Comparison of ENCODE assay signal across 22 cellular contexts in the genomic region with DNA sequence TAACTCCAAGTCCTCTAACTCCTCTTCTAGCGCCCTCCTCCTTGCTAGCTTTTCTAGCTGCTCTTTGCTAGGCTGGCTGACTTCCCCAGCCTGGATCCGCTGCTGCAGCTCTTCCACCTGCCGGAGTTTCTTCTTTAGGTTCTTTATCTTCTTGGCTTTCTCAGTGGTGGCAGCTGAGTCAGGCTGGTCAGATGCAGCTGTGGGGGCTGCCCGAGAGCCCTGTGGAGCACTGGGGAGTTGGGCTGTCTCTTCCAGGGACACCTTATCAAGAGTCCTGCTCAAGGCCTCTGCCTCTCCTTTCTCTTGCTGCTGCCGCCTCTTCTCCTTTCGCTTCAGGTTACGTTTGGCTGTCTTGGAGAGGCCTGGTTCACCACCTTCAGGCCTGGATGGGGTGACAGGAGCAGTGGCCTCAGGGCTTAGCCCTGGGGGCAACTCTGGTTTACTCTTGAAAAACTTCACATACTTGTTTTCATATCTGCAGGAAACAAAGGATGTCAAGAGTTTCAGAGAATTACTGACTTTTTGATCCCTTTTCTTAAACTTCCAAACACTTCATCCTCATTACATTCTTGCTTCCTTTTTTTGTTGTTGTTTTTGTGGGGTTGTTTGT. TPM values are rescaled to one million over a fixed set of nuclear protein-coding genes. Genes with fewer than 3 reads are reported as not detected.
DNase-seq lines count a peak whose midpoint lies in the region; ATAC-seq and TF ChIP-seq lines count a peak whose summit lies in the region.
"Had no signal": no experiment of that assay in that cellular context is flagged by ENCODE, and none has a peak within 500 bp of the region (broad histone marks: within the 10 kb centered on the region; RNA-seq: fewer than 3 reads in every experiment).

No MANE protein-coding gene starts in this region.

- peaks cover 4% of the 10 kb centered on the region; the same call in 1 of the 2 replicates for H3K36me3 ChIP-seq in SK-N-MC (ENCODE audit: insufficient read depth, low read length)
- no peaks in the 10 kb centered on the region for H3K36me3 ChIP-seq in A673 (ENCODE audit: insufficient read depth, low read length, poor library complexity, severe bottlenecking)
- H3K36me3 ChIP-seq: neural progenitor cell had no signal

- intact Hi-C loops in A673 (cut with micrococcal nuclease; ENCODE audit: unreplicated experiment): no loop called here

- no peaks in the 10 kb centered on the region for H3K27me3 ChIP-seq in A673 (replicated peaks; ENCODE audit: insufficient read depth, low read depth, low read length, poor library complexity)
- H3K27me3 ChIP-seq: neural progenitor cell, vagina had no signal

- H3K36me3 Mint-ChIP-seq in activated naive CD4-positive, alpha-beta T cell treated with anti-CD3 and anti-CD28 coated beads, Interleukin-2, amount 50 U/mL, for 24 hours: peaks cover 4% of the 10 kb centered on the region
- peaks cover 10% of the 10 kb centered on the region for H3K36me3 Mint-ChIP-seq in chondrocyte (ENCODE audit: low read depth)
- H3K36me3 Mint-ChIP-seq in stimulated activated naive B cell treated with anti-CD40 and anti-IgM and Interleukin-4, amounts not matched to agents 10 μg/mL and 1 μg/mL and 100 μg/mL, for 72 hours: peaks cover 26 to 27% of the 10 kb centered on the region in 2 donors

- POLR2A ChIA-PET in A673 (lab: Charles Lee; ENCODE audit: low non-redundant PET): no interaction called here

- H3K4me3 ChIP-seq in SK-N-MC (no peak overlapping the region), A673 (ENCODE audit: low read depth, low read length, poor library complexity, severe bottlenecking) (no peak overlapping the region)
- H3K4me3 ChIP-seq: neural progenitor cell, vagina had no signal

- H3K9me3 ChIP-seq in SK-N-MC (ENCODE audit: low read depth, low read length): no peaks in the 10 kb centered on the region
- no peaks in the 10 kb centered on the region for H3K9me3 ChIP-seq in A673 (ENCODE audit: low read depth, low read length, poor library complexity, severe bottlenecking)
- H3K9me3 ChIP-seq: vagina had no signal

- no peak overlapping the region for H3K4me3 Mint-ChIP-seq in activated naive CD4-positive, alpha-beta T cell treated with anti-CD3 and anti-CD28 coated beads, Interleukin-2, amount 50 U/mL, for 24 hours
- no peak overlapping the region for H3K4me3 Mint-ChIP-seq in chondrocyte (ENCODE audit: unreplicated experiment)
- no peak overlapping the region for H3K4me3 Mint-ChIP-seq in stimulated activated naive B cell treated with anti-CD40 and anti-IgM and Interleukin-4, amounts not matched to agents 10 μg/mL and 1 μg/mL and 100 μg/mL, for 72 hours
- H3K4me3 Mint-ChIP-seq: CD4-positive, alpha-beta T cell; neural progenitor cell had no signal

- BruUV-seq in A673 (replicated peaks; lab: Mats Ljungman, UMichigan): no TSS peak

- DNase-seq in activated naive CD4-positive, alpha-beta T cell (lab: John Stamatoyannopoulos, UW): no peak
- DNase-seq in SK-N-MC (ENCODE audit: low read depth, low spot score): no peak
- no peak for DNase-seq in chondrocyte (ENCODE audit: low spot score)
- DNase-seq in stimulated activated naive B cell treated with anti-CD40 and anti-IgM and Interleukin-4, amounts not matched to agents 10 μg/mL and 1 μg/mL and 100 μg/mL, for 72 hours: no peak
- no peak for DNase-seq in stimulated activated CD4-positive, alpha-beta T cell treated with anti-CD3 and anti-CD28 coated beads, Interleukin-1b, Interleukin-23, amount 100 ng/mL, for 48 hours
- DNase-seq in A673 (ENCODE audit: low spot score): no peak
- DNase-seq: amygdala; CD4-positive, alpha-beta T cell; foreskin fibroblast; NCI-H1105; NCI-H2081 treated with DMSO at 0.1 percent for 48 hours; NCI-H510A; substantia nigra; WERI-Rb-1 had no signal

- no peak overlapping the region for H3K9ac ChIP-seq in SK-N-MC (ENCODE audit: insufficient read length)
- H3K9ac ChIP-seq: neural progenitor cell had no signal

- no peaks in the 10 kb centered on the region for H3K27me3 Mint-ChIP-seq in activated naive CD4-positive, alpha-beta T cell treated with anti-CD3 and anti-CD28 coated beads, Interleukin-2, amount 50 U/mL, for 24 hours
- no peaks in the 10 kb centered on the region for H3K27me3 Mint-ChIP-seq in chondrocyte (ENCODE audit: low read depth)
- no peaks in the 10 kb centered on the region for H3K27me3 Mint-ChIP-seq in stimulated activated naive B cell treated with anti-CD40 and anti-IgM and Interleukin-4, amounts not matched to agents 10 μg/mL and 1 μg/mL and 100 μg/mL, for 72 hours
- H3K27me3 Mint-ChIP-seq: CD4-positive, alpha-beta T cell had no signal

- ATAC-seq in stimulated activated naive B cell treated with anti-CD40 and anti-IgM and Interleukin-4, amounts not matched to agents 10 μg/mL and 1 μg/mL and 100 μg/mL, for 72 hours (replicated peaks): no peak
- ATAC-seq in HG02571 (IDR thresholded peaks at IDR 0.05; ENCODE audit: unreplicated experiment): no peak
- ATAC-seq: left lobe of liver, sciatic nerve had no signal

- TF ChIP-seq CTCF in chondrocyte (IDR thresholded peaks at IDR 0.05) (no peak), A673 (conservative IDR thresholded peaks at IDR 0.05; ENCODE audit: low read depth, low read length) (no peak)

- H3K27ac ChIP-seq in SK-N-MC: peak overlapping the region; percentile 42
- no peak overlapping the region for H3K27ac ChIP-seq in A673 (ENCODE audit: low read depth, low read length, poor library complexity, severe bottlenecking)
- H3K27ac ChIP-seq: neural progenitor cell, vagina, WERI-Rb-1 had no signal

- H3K27ac Mint-ChIP-seq in activated naive CD4-positive, alpha-beta T cell treated with anti-CD3 and anti-CD28 coated beads, Interleukin-2, amount 50 U/mL, for 24 hours: peak overlapping the region; percentile 76
- peak overlapping the region; percentile 49 for H3K27ac Mint-ChIP-seq in chondrocyte (ENCODE audit: unreplicated experiment)
- H3K27ac Mint-ChIP-seq in stimulated activated naive B cell treated with anti-CD40 and anti-IgM and Interleukin-4, amounts not matched to agents 10 μg/mL and 1 μg/mL and 100 μg/mL, for 72 hours: peak overlapping the region; percentile 87
- H3K27ac Mint-ChIP-seq: CD4-positive, alpha-beta T cell; neural progenitor cell had no signal

- CTCF ChIA-PET in A673 (lab: Charles Lee): interaction anchor here (0.6 kb wide), 1 partner anchor 35 kb away, joined by 8 read pairs; no protein-coding TSS in a partner anchor

- H3K4me1 Mint-ChIP-seq in activated naive CD4-positive, alpha-beta T cell treated with anti-CD3 and anti-CD28 coated beads, Interleukin-2, amount 50 U/mL, for 24 hours: peaks cover 18% of the 10 kb centered on the region
- peaks cover 5% of the 10 kb centered on the region for H3K4me1 Mint-ChIP-seq in chondrocyte (ENCODE audit: low read depth)
- peaks cover 3 to 12% of the 10 kb centered on the region in 2 donors for H3K4me1 Mint-ChIP-seq in stimulated activated naive B cell treated with anti-CD40 and anti-IgM and Interleukin-4, amounts not matched to agents 10 μg/mL and 1 μg/mL and 100 μg/mL, for 72 hours
- H3K4me1 Mint-ChIP-seq: neural progenitor cell had no signal

- H3K4me1 ChIP-seq in A673 (ENCODE audit: insufficient read depth, low read length, poor library complexity, severe bottlenecking): no peaks in the 10 kb centered on the region
- H3K4me1 ChIP-seq: neural progenitor cell, vagina had no signal

- no peaks in the 10 kb centered on the region for H3K9me3 Mint-ChIP-seq in activated naive CD4-positive, alpha-beta T cell treated with anti-CD3 and anti-CD28 coated beads, Interleukin-2, amount 50 U/mL, for 24 hours
- H3K9me3 Mint-ChIP-seq in chondrocyte (ENCODE audit: low read depth): no peaks in the 10 kb centered on the region
- no peaks in the 10 kb centered on the region for H3K9me3 Mint-ChIP-seq in stimulated activated naive B cell treated with anti-CD40 and anti-IgM and Interleukin-4, amounts not matched to agents 10 μg/mL and 1 μg/mL and 100 μg/mL, for 72 hours
- H3K9me3 Mint-ChIP-seq: CD4-positive, alpha-beta T cell; neural progenitor cell had no signal

RNA-seq across cellular contexts. Expression of a gene that starts 25.7 kb away (rescaled TPM):
- total RNA-seq in chondrocyte: 17.3 to 26.4 TPM (median 19.0 TPM) in 3 replicates
- total RNA-seq in A673 (2021): 23.8 and 24.6 TPM in 2 replicates

RNA-seq across cellular contexts. Expression of a gene that starts 29.0 kb away (rescaled TPM):
- total RNA-seq in chondrocyte (65.8 to 118 TPM (median 66.4 TPM) in 3 replicates), A673 (2021) (10.1 and 13.7 TPM in 2 replicates)

RNA-seq across cellular contexts. Expression of a gene that starts 59.2 kb away (rescaled TPM):
- total RNA-seq in chondrocyte (12.9 to 17.8 TPM (median 16.1 TPM) in 3 replicates), A673 (2021) (2.2 and 2.3 TPM in 2 replicates)
- total RNA-seq: activated CD8-positive, alpha-beta memory T cell treated with anti-CD3 and anti-CD28 coated beads for 36 hours; CD4-positive, alpha-beta T cell; SK-MEL-5 had no signal
